In genomic region chr6:7542065-7542877, GRCh38 we compare ENCODE assay signal across 8 cellular contexts. TPM values are rescaled to one million over a fixed set of nuclear protein-coding genes. Genes with fewer than 3 reads are reported as not detected.
DNase-seq lines count a peak whose midpoint lies in the region; ATAC-seq, FAIRE-seq and TF ChIP-seq lines count a peak whose summit lies in the region.

No MANE protein-coding gene starts in this region.

- DNase-seq in Calu3: peak; percentile 27
- DNase-seq in GM12878 (ENCODE audit: low read depth, low spot score): no peak
- DNase-seq in keratinocyte (ENCODE audit: low read depth, low spot score): no peak
- no peak for DNase-seq in HPDE6-E6E7 (ENCODE audit: extremely low spot score)
- DNase-seq in OCI-LY7 (ENCODE audit: low spot score): no peak

- POLR2A ChIA-PET in GM12878 (lab: Charles Lee) (no interaction called here), OCI-LY7 (lab: Charles Lee) (interaction anchor here (0.5 kb wide), 1 partner anchor 18 kb away, joined by 6 read pairs; no protein-coding TSS in a partner anchor)

- BruUV-seq in Calu3 (replicated peaks; lab: Mats Ljungman, UMichigan): no TSS peak
- no TSS peak for BruUV-seq in GM12878 (replicated peaks; lab: Mats Ljungman, UMichigan)
- no TSS peak for BruUV-seq in OCI-LY7 (replicated peaks; lab: Mats Ljungman, UMichigan)

- H3K4me3 Mint-ChIP-seq in Calu3 (ENCODE audit: low read depth, unreplicated experiment) (peak overlapping the region; percentile 91), IgD-negative memory B cell (peak overlapping the region; percentile 82 to 94 (median 88))
- H3K4me3 Mint-ChIP-seq in stimulated activated memory B cell treated with anti-CD40 and anti-IgM and Interleukin-4, amounts not matched to agents 10 μg/mL and 1 μg/mL and 100 μg/mL, for 72 hours: peak overlapping the region; percentile 80

- FAIRE-seq in GM12878 (lab: Jason Lieb, UNC) (no peak), keratinocyte (lab: Jason Lieb, UNC) (no peak)

- RAD21 ChIA-PET in GM12878 (lab: Charles Lee; ENCODE audit: unreplicated experiment): interaction anchor here (0.6 kb wide), 1 partner anchor 278 kb away, joined by 4 read pairs; no protein-coding TSS in a partner anchor

- dilution Hi-C loops in keratinocyte (cut with MboI; ENCODE audit: extremely low pct_ligation_motif_present, low sequenced_read_pairs): no loop called here

- peak overlapping the region; percentile 29; the same call in 1 of the 2 replicates for H3K4me3 ChIP-seq in GM12878
- peak overlapping the region; percentile 66 to 98 (median 97) for H3K4me3 ChIP-seq in keratinocyte (ENCODE audit: control insufficient read depth in 2 of 3, extremely low read depth in 1 of 3, insufficient read depth in 2 of 3, low read depth in 1 of 3, low read length in 3 of 3)
- H3K4me3 ChIP-seq in OCI-LY7 (ENCODE audit: low read depth, low read length, poor library complexity, severe bottlenecking): no peak overlapping the region

- H3K4me2 ChIP-seq in GM12878 (ENCODE audit: control insufficient read depth, insufficient read depth): peak overlapping the region; percentile 79
- H3K4me2 ChIP-seq in keratinocyte (ENCODE audit: control insufficient read depth, extremely low read depth, insufficient read depth, low read depth, low read length): peak overlapping the region; percentile 5
- no peak overlapping the region for H3K4me2 ChIP-seq in OCI-LY7 (ENCODE audit: low read length)

- no peaks in the 10 kb centered on the region for H3K36me3 ChIP-seq in GM12878 (ENCODE audit: control insufficient read depth in 2 of 2, insufficient read depth in 2 of 2, low read length in 1 of 2)
- peaks cover 0 to 17% of the 10 kb centered on the region in 2 experiments for H3K36me3 ChIP-seq in keratinocyte (ENCODE audit: control insufficient read depth in 2 of 2, extremely low read depth in 1 of 2, insufficient read depth in 2 of 2, low read length in 2 of 2)
- no peaks in the 10 kb centered on the region for H3K36me3 ChIP-seq in OCI-LY7 (ENCODE audit: insufficient read depth, low read length)

- H3K27ac ChIP-seq in GM12878 (ENCODE audit: control insufficient read depth, insufficient read depth) (no peak overlapping the region), keratinocyte (ENCODE audit: control insufficient read depth, insufficient read depth, low read length) (peak overlapping the region; percentile 97), OCI-LY7 (ENCODE audit: low read depth, low read length, poor library complexity, severe bottlenecking) (no peak overlapping the region)

- no peak for TF ChIP-seq CTCF in Calu3 (IDR thresholded peaks at IDR 0.05; ENCODE audit: unreplicated experiment)
- no peak for TF ChIP-seq CTCF in GM12878 (IDR thresholded peaks at IDR 0.05 in 2 of 3, conservative IDR thresholded peaks at IDR 0.05 in 1 of 3; ENCODE audit: control insufficient read depth in 2 of 3, extremely low read depth in 1 of 3, insufficient read depth in 1 of 3, low read depth in 3 of 3, low read length in 3 of 3)
- no peak for TF ChIP-seq CTCF in keratinocyte (optimal IDR thresholded peaks at IDR 0.05 in 1 of 3, IDR thresholded peaks at IDR 0.05 in 1 of 3, conservative IDR thresholded peaks at IDR 0.05 in 1 of 3; ENCODE audit: extremely low read depth in 1 of 3, insufficient read depth in 2 of 3, low read length in 3 of 3)
- TF ChIP-seq CTCF in OCI-LY7 (conservative IDR thresholded peaks at IDR 0.05; ENCODE audit: low read length): no peak

- H3K9ac ChIP-seq in GM12878 (ENCODE audit: control insufficient read depth, insufficient read depth, low read length) (no peak overlapping the region), keratinocyte (ENCODE audit: control insufficient read depth, extremely low read depth, insufficient read depth, low read length) (peak overlapping the region; percentile 98)

- no peak for TF ChIP-seq EP300 in GM12878 (IDR thresholded peaks at IDR 0.05; ENCODE audit: borderline replicate concordance in 1 of 2, control insufficient read depth in 1 of 2, low read depth in 2 of 2, low read length in 2 of 2)

- peak overlapping the region; percentile 36 for H3K27ac Mint-ChIP-seq in Calu3 (ENCODE audit: unreplicated experiment)
- peak overlapping the region in 1 of 3 donors; percentile 80 for H3K27ac Mint-ChIP-seq in IgD-negative memory B cell
- no peak overlapping the region for H3K27ac Mint-ChIP-seq in stimulated activated memory B cell treated with anti-CD40 and anti-IgM and Interleukin-4, amounts not matched to agents 10 μg/mL and 1 μg/mL and 100 μg/mL, for 72 hours

- ATAC-seq in GM12878 (peak; percentile 19), GM18907 (IDR thresholded peaks at IDR 0.05; ENCODE audit: unreplicated experiment) (no peak)
- ATAC-seq in stimulated activated memory B cell treated with anti-CD40 and anti-IgM and Interleukin-4, amounts not matched to agents 10 μg/mL and 1 μg/mL and 100 μg/mL, for 72 hours: no peak

- in situ Hi-C loops in GM12878 (cut with MboI): no loop called here

- H3K36me3 Mint-ChIP-seq in Calu3 (ENCODE audit: insufficient read depth, unreplicated experiment) (peaks cover 35% of the 10 kb centered on the region), IgD-negative memory B cell (no peaks in the 10 kb centered on the region)
- no peaks in the 10 kb centered on the region for H3K36me3 Mint-ChIP-seq in stimulated activated memory B cell treated with anti-CD40 and anti-IgM and Interleukin-4, amounts not matched to agents 10 μg/mL and 1 μg/mL and 100 μg/mL, for 72 hours

- SMC1A ChIA-PET in GM12878 (lab: Charles Lee; ENCODE audit: uncharacterized antibody, unreplicated experiment): no interaction called here

- H3K4me1 ChIP-seq in GM12878 (ENCODE audit: control insufficient read depth, insufficient read depth, low read length) (no peaks in the 10 kb centered on the region), keratinocyte (ENCODE audit: control insufficient read depth, extremely low read depth, insufficient read depth, low read length) (peaks cover 38% of the 10 kb centered on the region), OCI-LY7 (ENCODE audit: insufficient read depth, low read length, poor library complexity, severe bottlenecking) (no peaks in the 10 kb centered on the region)

- CTCF ChIA-PET in Calu3 (lab: Charles Lee) (interaction anchor here (0.7 kb wide), 1 partner anchor 48 kb away, joined by 7 read pairs; the partner anchor contains the start of gene SNRNP48), GM12878 (lab: Yijun Ruan, JAX) (no interaction called here), OCI-LY7 (lab: Charles Lee; ENCODE audit: unreplicated experiment) (no interaction called here)

- intact Hi-C loops in Calu3 (cut with micrococcal nuclease; ENCODE audit: unreplicated experiment) (loop anchor here (5.0 kb wide), 3 partner anchors 35 to 115 kb away; no protein-coding TSS in a partner anchor), GM12878 (cut with micrococcal nuclease; ENCODE audit: unreplicated experiment) (no loop called here), OCI-LY7 (cut with micrococcal nuclease; ENCODE audit: unreplicated experiment) (no loop called here)

- no peaks in the 10 kb centered on the region for H3K9me2 ChIP-seq in OCI-LY7 (ENCODE audit: insufficient read depth, low read length)

- H3K27me3 Mint-ChIP-seq in Calu3 (ENCODE audit: unreplicated experiment): no peaks in the 10 kb centered on the region
- H3K27me3 Mint-ChIP-seq in IgD-negative memory B cell: peaks cover 41% of the 10 kb centered on the region
- peaks cover 81% of the 10 kb centered on the region for H3K27me3 Mint-ChIP-seq in stimulated activated memory B cell treated with anti-CD40 and anti-IgM and Interleukin-4, amounts not matched to agents 10 μg/mL and 1 μg/mL and 100 μg/mL, for 72 hours

- H3K27me3 ChIP-seq in GM12878 (replicated peaks in 1 of 2; ENCODE audit: control insufficient read depth in 2 of 2, insufficient read depth in 2 of 2, low read length in 1 of 2): peaks cover 10 to 21% of the 10 kb centered on the region in 2 experiments
- H3K27me3 ChIP-seq in keratinocyte (ENCODE audit: control insufficient read depth, extremely low read depth, insufficient read depth, low read length): no peaks in the 10 kb centered on the region

- 2% methylated on average over 73 of the region's 80 CpGs for WGBS in GM12878 (ENCODE audit: insufficient coverage, insufficient replicate concordance, low lambda C conversion rate, missing lambda C conversion rate)

- no peaks in the 10 kb centered on the region for H4K20me1 ChIP-seq in GM12878 (ENCODE audit: control insufficient read depth, insufficient read depth)
- H4K20me1 ChIP-seq in keratinocyte (ENCODE audit: control insufficient read depth, extremely low read depth, insufficient read depth, low read length): peaks cover 22% of the 10 kb centered on the region
- no peaks in the 10 kb centered on the region for H4K20me1 ChIP-seq in OCI-LY7 (ENCODE audit: insufficient read depth, low read length)

- H2AFZ ChIP-seq in GM12878 (ENCODE audit: control insufficient read depth, low read depth, low read length): no peak overlapping the region
- no peak overlapping the region for H2AFZ ChIP-seq in keratinocyte (ENCODE audit: control insufficient read depth, low read length)
- H2AFZ ChIP-seq in OCI-LY7 (ENCODE audit: low read length): no peak overlapping the region

- H3K9me3 ChIP-seq in GM12878 (replicated peaks; ENCODE audit: control insufficient read depth, insufficient read depth, low read length): no peaks in the 10 kb centered on the region
- H3K9me3 ChIP-seq in keratinocyte (ENCODE audit: control insufficient read depth, low read depth, low read length): no peaks in the 10 kb centered on the region
- H3K9me3 ChIP-seq in OCI-LY7 (ENCODE audit: low read length): no peaks in the 10 kb centered on the region

- no peaks in the 10 kb centered on the region for H3K79me2 ChIP-seq in GM12878 (ENCODE audit: control insufficient read depth, insufficient read depth, low read length)
- peaks cover 58% of the 10 kb centered on the region for H3K79me2 ChIP-seq in keratinocyte (ENCODE audit: control insufficient read depth, insufficient read depth, low read length)
- no peaks in the 10 kb centered on the region for H3K79me2 ChIP-seq in OCI-LY7 (ENCODE audit: insufficient read depth, low read depth, low read length)

- no peak for TF ChIP-seq POLR2A in GM12878 (IDR thresholded peaks at IDR 0.05; ENCODE audit: low read depth, low read length)

- no peaks in the 10 kb centered on the region for H3K9me1 ChIP-seq in keratinocyte (ENCODE audit: control insufficient read depth, extremely low read depth, insufficient read depth, low read length)

- peaks cover 26% of the 10 kb centered on the region for H3K4me1 Mint-ChIP-seq in Calu3 (ENCODE audit: low read depth, unreplicated experiment)
- peaks cover 5 to 10% (median 9%) of the 10 kb centered on the region in 3 donors for H3K4me1 Mint-ChIP-seq in IgD-negative memory B cell
- H3K4me1 Mint-ChIP-seq in stimulated activated memory B cell treated with anti-CD40 and anti-IgM and Interleukin-4, amounts not matched to agents 10 μg/mL and 1 μg/mL and 100 μg/mL, for 72 hours: peaks cover 19% of the 10 kb centered on the region

- no peak for TF ChIP-seq RAD21 in GM12878 (IDR thresholded peaks at IDR 0.05; ENCODE audit: insufficient read depth, low read depth, low read length)

- no peaks in the 10 kb centered on the region for H3K9me3 Mint-ChIP-seq in Calu3 (ENCODE audit: low read depth, unreplicated experiment)
- H3K9me3 Mint-ChIP-seq in IgD-negative memory B cell: peaks cover 0 to 2% (median 0%) of the 10 kb centered on the region in 3 donors
- H3K9me3 Mint-ChIP-seq in stimulated activated memory B cell treated with anti-CD40 and anti-IgM and Interleukin-4, amounts not matched to agents 10 μg/mL and 1 μg/mL and 100 μg/mL, for 72 hours: no peaks in the 10 kb centered on the region

RNA-seq across cellular contexts. Expression of gene DSP, which starts 0.8 kb away (rescaled TPM):
- total RNA-seq in Calu3 (2022) (46.4 and 57.7 TPM in 2 replicates), GM12878 (2014; rRNA removed) (under 0.01 TPM in 1 of 2 replicates, not detected in the other), GM12878 (2014; rRNA removed; fragmentation: Illumina TruSeq; extraction: Trizol) (not detected in 2 replicates), GM12878 (2021) (0.21 and 0.36 TPM in 2 replicates), OCI-LY7 (2022) (0.06 TPM in 2 replicates)
- polyA plus RNA-seq in IgD-negative memory B cell (3.2 TPM), GM12878 (2011; rRNA removed) (0.01 TPM in 1 of 2 replicates, not detected in the other), GM12878 (2014; fragmentation: Illumina TruSeq; extraction: Trizol) (0.01 TPM in 1 of 2 replicates, not detected in the other), GM12878 (2014; fragmentation: Nextera tagmentation; extraction: Ambion mirVana) (not detected), GM12878 (2014; rRNA removed) (not detected in 2 replicates), GM12878 (2016; fragmentation: Nextera tagmentation; extraction: Ambion mirVana) (under 1 TPM; 0.07 to 0.23 TPM), keratinocyte (254 to 286 TPM (median 255 TPM) in 3 replicates)
- not detected in 2 replicates for total RNA-seq in GM12878 (2013; cell fraction: nucleolus; rRNA removed)
- polyA plus RNA-seq in GM12878 (2011; ENCODE audit: low read depth): not detected
- polyA plus RNA-seq in GM12878 (2011; cell fraction: cytosol; rRNA removed): under 0.01 TPM in 1 of 2 replicates, not detected in the other
- 0.07 TPM in 1 of 2 replicates, not detected in the other for polyA plus RNA-seq in GM12878 (2011; cell fraction: nucleus; rRNA removed)
- polyA plus RNA-seq in GM12878 (2012): not detected in 2 replicates
- polyA minus RNA-seq in GM12878 (2011; rRNA and poly(A)+ RNA removed): not detected in 2 replicates
- polyA minus RNA-seq in GM12878 (2011; cell fraction: cytosol; rRNA and poly(A)+ RNA removed): 0.10 TPM in 1 of 2 replicates, not detected in the other
- under 0.01 TPM in 2 replicates for polyA minus RNA-seq in GM12878 (2011; cell fraction: nucleus; rRNA and poly(A)+ RNA removed)
- polyA plus RNA-seq in keratinocyte (2011; ENCODE audit: low read depth): 2,196 TPM
- polyA plus RNA-seq in keratinocyte (2011; cell fraction: cytosol; rRNA removed): 184 and 222 TPM in 2 replicates
- polyA plus RNA-seq in keratinocyte (2011; cell fraction: nucleus; rRNA removed): 932 and 1,129 TPM in 2 replicates
- polyA plus RNA-seq in keratinocyte (2012; ENCODE audit: low replicate concordance): 346 and 943 TPM in 2 replicates
- polyA minus RNA-seq in keratinocyte: 431 to 618 TPM (median 497 TPM) in 3 replicates
- 239 TPM for polyA minus RNA-seq in keratinocyte (2011; cell fraction: cytosol; rRNA and poly(A)+ RNA removed)
- 1,008 and 1,842 TPM in 2 replicates for polyA minus RNA-seq in keratinocyte (2011; cell fraction: nucleus; rRNA and poly(A)+ RNA removed)
- total RNA-seq in OCI-LY7 (2014; rRNA removed; shearing (Covaris generic)): not detected in 2 replicates

RNA-seq across cellular contexts. Expression of gene SNRNP48, which starts 47.7 kb away (rescaled TPM):
- total RNA-seq in Calu3 (2022): 11.7 and 16.1 TPM in 2 replicates
- 6.9 TPM for polyA plus RNA-seq in IgD-negative memory B cell
- 56.4 and 56.6 TPM in 2 replicates for total RNA-seq in GM12878 (2013; cell fraction: nucleolus; rRNA removed)
- total RNA-seq in GM12878 (2014; rRNA removed): 8.8 and 11.7 TPM in 2 replicates
- 12.7 and 12.8 TPM in 2 replicates for total RNA-seq in GM12878 (2014; rRNA removed; fragmentation: Illumina TruSeq; extraction: Trizol)
- total RNA-seq in GM12878 (2021): 7.6 and 10.5 TPM in 2 replicates
- polyA plus RNA-seq in GM12878 (2011; ENCODE audit: low read depth): 3.3 TPM
- polyA plus RNA-seq in GM12878 (2011; rRNA removed): 14.4 and 23.2 TPM in 2 replicates
- polyA plus RNA-seq in GM12878 (2011; cell fraction: cytosol; rRNA removed): 3.9 and 4.9 TPM in 2 replicates
- 11.5 and 13.9 TPM in 2 replicates for polyA plus RNA-seq in GM12878 (2011; cell fraction: nucleus; rRNA removed)
- polyA plus RNA-seq in GM12878 (2012): 6.1 and 6.9 TPM in 2 replicates
- 14.1 and 19.4 TPM in 2 replicates for polyA plus RNA-seq in GM12878 (2014; fragmentation: Illumina TruSeq; extraction: Trizol)
- 1 to 10 TPM; 3.2 to 5.0 TPM for polyA plus RNA-seq in GM12878 (2014; fragmentation: Nextera tagmentation; extraction: Ambion mirVana)
- 7.1 and 9.1 TPM in 2 replicates for polyA plus RNA-seq in GM12878 (2014; rRNA removed)
- polyA plus RNA-seq in GM12878 (2016; fragmentation: Nextera tagmentation; extraction: Ambion mirVana): 1 to 10 TPM; 5.4 to 6.9 TPM
- polyA minus RNA-seq in GM12878 (2011; rRNA and poly(A)+ RNA removed): 5.9 and 6.9 TPM in 2 replicates
- polyA minus RNA-seq in GM12878 (2011; cell fraction: cytosol; rRNA and poly(A)+ RNA removed): 1.7 and 2.4 TPM in 2 replicates
- polyA minus RNA-seq in GM12878 (2011; cell fraction: nucleus; rRNA and poly(A)+ RNA removed): 7.6 and 10.7 TPM in 2 replicates
- 5.9 to 12.2 TPM (median 6.1 TPM) in 3 replicates for polyA plus RNA-seq in keratinocyte
- polyA plus RNA-seq in keratinocyte (2011; ENCODE audit: low read depth): 25.0 TPM
- polyA plus RNA-seq in keratinocyte (2011; cell fraction: cytosol; rRNA removed): 3.5 and 7.5 TPM in 2 replicates
- polyA plus RNA-seq in keratinocyte (2011; cell fraction: nucleus; rRNA removed): 7.5 and 10.1 TPM in 2 replicates
- polyA plus RNA-seq in keratinocyte (2012; ENCODE audit: low replicate concordance): 7.1 and 8.8 TPM in 2 replicates
- 1.7 to 7.5 TPM (median 4.0 TPM) in 3 replicates for polyA minus RNA-seq in keratinocyte
- 5.9 TPM for polyA minus RNA-seq in keratinocyte (2011; cell fraction: cytosol; rRNA and poly(A)+ RNA removed)
- 3.8 and 8.3 TPM in 2 replicates for polyA minus RNA-seq in keratinocyte (2011; cell fraction: nucleus; rRNA and poly(A)+ RNA removed)
- total RNA-seq in OCI-LY7 (2014; rRNA removed; shearing (Covaris generic)): 19.8 and 24.1 TPM in 2 replicates
- total RNA-seq in OCI-LY7 (2022): 30.2 and 33.4 TPM in 2 replicates

Comparison
In these comparisons a context has a peak if more than half of its experiments do, and no peak if none do; other contexts are left out.
1. RNA of gene DSP, which starts 0.8 kb away (total RNA-seq): 46.4 to 57.7 TPM in Calu3; 0.06 TPM in OCI-LY7 and under 0.01 to 0.36 TPM in GM12878; every median in the first group is over 10 times any median in the second.
2. Peak in every context shown above with its lines, with median percentiles within 50 percentile points of each other: H3K4me3 Mint-ChIP-seq.